ENCODE assay signal across 11 cellular contexts in the genomic region with DNA sequence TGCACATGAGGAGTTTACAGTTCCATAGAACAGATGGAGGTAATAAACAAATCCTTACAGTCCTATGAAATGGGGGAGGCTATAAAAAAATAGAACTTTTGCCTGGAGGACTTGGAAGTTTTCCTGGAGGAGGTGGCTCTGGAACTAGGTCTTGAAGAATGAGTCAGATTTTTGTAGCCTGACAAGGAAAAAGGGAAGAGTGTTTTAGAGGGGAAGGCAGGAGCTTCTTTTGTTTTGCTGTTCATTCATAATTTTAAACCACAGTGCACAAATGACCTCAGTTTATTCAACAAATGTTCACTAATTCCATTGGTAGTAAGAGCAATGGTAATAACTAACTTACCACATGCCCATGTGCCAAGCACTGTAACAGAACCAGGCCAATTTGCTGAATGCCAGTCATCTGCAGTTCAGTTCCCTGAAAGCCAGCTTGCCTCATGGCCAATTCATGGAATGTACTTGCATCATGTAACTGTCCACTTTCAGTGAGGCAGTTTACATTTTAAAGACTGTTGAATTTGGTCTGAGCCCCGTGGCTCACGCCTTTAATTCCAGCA. TPM values are rescaled to one million over a fixed set of nuclear protein-coding genes. Genes with fewer than 3 reads are reported as not detected.
DNase-seq lines count a peak whose midpoint lies in the region; TF ChIP-seq lines count a peak whose summit lies in the region.
"Had no signal": no experiment of that assay in that cellular context is flagged by ENCODE, and none has a peak within 500 bp of the region (broad histone marks: within the 10 kb centered on the region; RNA-seq: fewer than 3 reads in every experiment).

No MANE protein-coding gene starts in this region.

- intact Hi-C loops in thyroid gland (cut with DNase I): no loop called here

- DNase-seq in HS-5 (ENCODE audit: low read depth): peak; percentile 53
- DNase-seq in astrocyte of the spinal cord (ENCODE audit: low read depth, low spot score): peak; percentile 79
- DNase-seq in kidney epithelial cell (ENCODE audit: low read depth): peak; percentile 43
- peak in 1 of 2 donors; percentile 37 for DNase-seq in thyroid gland
- DNase-seq in Kasumi-1 (lab: John Stamatoyannopoulos, UW): no peak
- no peak for DNase-seq in activated naive CD4-positive, alpha-beta T cell (lab: John Stamatoyannopoulos, UW)
- no peak for DNase-seq in mesothelial cell of epicardium (ENCODE audit: low spot score in 2 of 2, unreplicated experiment in 2 of 2)
- no peak for DNase-seq in activated CD4-positive, alpha-beta T cell treated with anti-CD3 and anti-CD28 coated beads for 48 hours
- DNase-seq: activated CD4-positive, alpha-beta T cell treated with anti-CD3 and anti-CD28 coated beads for 1 hour had no signal

- H3K27me3 ChIP-seq in kidney epithelial cell (ENCODE audit: control insufficient read depth, insufficient read depth, low read length): no peaks in the 10 kb centered on the region
- H3K27me3 ChIP-seq in thyroid gland: no peaks in the 10 kb centered on the region

- 38 to 64% methylated on average over 2 of the region's 2 CpGs for WGBS in thyroid gland, 2 donors

- H3K27ac Mint-ChIP-seq in mesothelial cell of epicardium: no peak overlapping the region

- H3K4me3 Mint-ChIP-seq in mesothelial cell of epicardium: no peak overlapping the region

- no peaks in the 10 kb centered on the region for H3K9me3 ChIP-seq in thyroid gland

- peak overlapping the region; percentile 2 to 91 (median 78) for H3K27ac ChIP-seq in thyroid gland

- no peak for TF ChIP-seq CTCF in astrocyte of the spinal cord (IDR thresholded peaks at IDR 0.05; ENCODE audit: low read depth, low read length)
- TF ChIP-seq CTCF in kidney epithelial cell (IDR thresholded peaks at IDR 0.05; ENCODE audit: insufficient read depth, low read length, poor library complexity, severe bottlenecking): no peak
- no peak for TF ChIP-seq CTCF in thyroid gland (IDR thresholded peaks at IDR 0.05)
- no peak for TF ChIP-seq CTCF in mesothelial cell of epicardium (IDR thresholded peaks at IDR 0.05; ENCODE audit: unreplicated experiment)

- no peaks in the 10 kb centered on the region for H3K36me3 Mint-ChIP-seq in mesothelial cell of epicardium

- no peaks in the 10 kb centered on the region for H3K36me3 ChIP-seq in kidney epithelial cell (ENCODE audit: control insufficient read depth, insufficient read depth, low read length)
- H3K36me3 ChIP-seq in thyroid gland: no peaks in the 10 kb centered on the region

- in situ Hi-C loops in astrocyte of the spinal cord (cut with HindIII; ENCODE audit: low sequenced_read_pairs): no loop called here

- H3K27me3 Mint-ChIP-seq in mesothelial cell of epicardium (ENCODE audit: low read depth): no peaks in the 10 kb centered on the region

- peaks cover 23 to 56% of the 10 kb centered on the region in 2 donors for H3K4me1 ChIP-seq in thyroid gland

- TF ChIP-seq POLR2A in thyroid gland (IDR thresholded peaks at IDR 0.05): no peak

- H3K4me1 Mint-ChIP-seq in mesothelial cell of epicardium: peaks cover 18% of the 10 kb centered on the region

- H3K9me3 Mint-ChIP-seq in mesothelial cell of epicardium: no peaks in the 10 kb centered on the region

- H3K4me3 ChIP-seq in astrocyte of the spinal cord (ENCODE audit: low read depth, low read length): no peak overlapping the region
- no peak overlapping the region for H3K4me3 ChIP-seq in kidney epithelial cell (ENCODE audit: low read depth, low read length)
- peak overlapping the region in 1 of 3 donors; percentile 3 for H3K4me3 ChIP-seq in thyroid gland (replicated peaks in 1 of 3)
- H3K4me3 ChIP-seq: GM12878 had no signal

RNA-seq across cellular contexts. Expression of gene DIO1, which starts 2.8 kb away (rescaled TPM):
- total RNA-seq in kidney epithelial cell: not detected in 2 replicates
- total RNA-seq in thyroid gland: 100 to 1,000 TPM; 219 to 492 (median 343) TPM
- not detected in 3 replicates for total RNA-seq in mesothelial cell of epicardium
- total RNA-seq: GM12878, H1 had no signal

RNA-seq across cellular contexts. Expression of gene YIPF1, which starts 7.2 kb away (rescaled TPM):
- total RNA-seq in kidney epithelial cell: 40.5 and 42.7 TPM in 2 replicates
- total RNA-seq in thyroid gland: 10 to 100 TPM; 41.5 to 66.6 (median 61.5) TPM
- total RNA-seq in mesothelial cell of epicardium: 29.1 to 30.9 TPM (median 30.2 TPM) in 3 replicates

RNA-seq across cellular contexts. Expression of gene IFT25, which starts 48.7 kb away (rescaled TPM):
- total RNA-seq in kidney epithelial cell: 9.5 and 11.5 TPM in 2 replicates
- 100 to 1,000 TPM in 1 of 4 donors, 10 to 100 TPM in 3; 42.4 to 116 (median 77.7) TPM for total RNA-seq in thyroid gland
- total RNA-seq in mesothelial cell of epicardium: 36.8 to 38.2 TPM (median 37.0 TPM) in 3 replicates

RNA-seq across cellular contexts. Expression of gene LRRC42, which starts 49.4 kb away (rescaled TPM):
- 40.7 and 45.7 TPM in 2 replicates for total RNA-seq in kidney epithelial cell
- 10 to 100 TPM; 28.7 to 39.4 (median 33.7) TPM for total RNA-seq in thyroid gland
- total RNA-seq in mesothelial cell of epicardium: 42.1 to 43.4 TPM (median 43.2 TPM) in 3 replicates

RNA-seq across cellular contexts. Expression of gene NDC1, which starts 58.7 kb away (rescaled TPM):
- total RNA-seq in kidney epithelial cell: 22.8 and 24.6 TPM in 2 replicates
- total RNA-seq in thyroid gland: 10 to 100 TPM; 10.4 to 15.4 (median 11.9) TPM
- 19.3 to 21.9 TPM (median 20.6 TPM) in 3 replicates for total RNA-seq in mesothelial cell of epicardium

Comparison
In these comparisons a context has a peak if more than half of its experiments do, and no peak if none do; other contexts are left out.
1. DNase-seq: peak in HS-5 (single experiment), astrocyte of the spinal cord (single experiment) and kidney epithelial cell (single experiment); none in Kasumi-1 (0 of 2), activated naive CD4-positive, alpha-beta T cell (0 of 4), mesothelial cell of epicardium (0 of 2) and activated CD4-positive, alpha-beta T cell treated with anti-CD3 and anti-CD28 coated beads for 48 hours (single experiment).
2. RNA of gene DIO1, which starts 2.8 kb away (total RNA-seq): 219 to 492 TPM in thyroid gland; not detected in kidney epithelial cell and not detected in mesothelial cell of epicardium; every median in the first group is over 100 times any median in the second.